ENCODE assay signal across 1 cellular context in genomic region chr22:20959578-20960461, GRCh38.
TF ChIP-seq lines count a peak whose summit lies in the region.

No MANE protein-coding gene starts in this region.

TF ChIP-seq in K562, 482 proteins besides CTCF, POLR2A, EP300 and RAD21 (continued from another document and continues in another):
- TF ChIP-seq CBFB (CRISPR knock-in tag; IDR thresholded peaks at IDR 0.05) = 0 out of 2 replicates have a peak, but pooled peaks have one; percentile 44
- TF ChIP-seq RBM25 (IDR thresholded peaks at IDR 0.05; ENCODE audit: low read depth, low read length, severe bottlenecking) = peak; percentile 92
- TF ChIP-seq PHF20 (IDR thresholded peaks at IDR 0.05; ENCODE audit: partially characterized antibody) = peak; percentile 23
- no peak for TF ChIP-seq ZNF77 (CRISPR knock-in tag; IDR thresholded peaks at IDR 0.05)
- 0 out of 2 replicates have a peak, but pooled peaks have one; percentile 26 for TF ChIP-seq IRF2 (CRISPR knock-in tag; IDR thresholded peaks at IDR 0.05)
- no peak for TF ChIP-seq PCBP2 (IDR thresholded peaks at IDR 0.05; ENCODE audit: low read depth, low read length, poor library complexity, severe bottlenecking)
- no peak for TF ChIP-seq ARID4B (CRISPR knock-in tag; IDR thresholded peaks at IDR 0.05)
- peak; percentile 54; the same call in 1 of the 2 replicates for TF ChIP-seq SMARCA5 (IDR thresholded peaks at IDR 0.05)
- TF ChIP-seq ID3 (CRISPR knock-in tag; IDR thresholded peaks at IDR 0.05) = no peak
- no peak; the same call in 1 of the 2 replicates for TF ChIP-seq ID3 (tag; IDR thresholded peaks at IDR 0.05)
- 0 out of 2 replicates have a peak, but pooled peaks have one; percentile 55 for TF ChIP-seq MIER1 (IDR thresholded peaks at IDR 0.05; ENCODE audit: low read depth)
- TF ChIP-seq SRSF1 (IDR thresholded peaks at IDR 0.05; ENCODE audit: low read depth, low read length) = no peak
- TF ChIP-seq GTF2F1 (IDR thresholded peaks at IDR 0.05; ENCODE audit: low read depth, low read length) = no peak
- no peak for TF ChIP-seq GATAD2B (IDR thresholded peaks at IDR 0.05; ENCODE audit: borderline replicate concordance)
- peak; percentile 72 for TF ChIP-seq ADNP (tag; IDR thresholded peaks at IDR 0.05)
- no peak for TF ChIP-seq ZNF57 (CRISPR knock-in tag; IDR thresholded peaks at IDR 0.05)
- TF ChIP-seq REST (CRISPR knock-in tag; IDR thresholded peaks at IDR 0.05; ENCODE audit: low read depth) = no peak
- no peak for TF ChIP-seq ILK (tag; IDR thresholded peaks at IDR 0.05; ENCODE audit: borderline replicate concordance, low read depth)
- no peak for TF ChIP-seq MCM7 (IDR thresholded peaks at IDR 0.05)
- TF ChIP-seq CBX2 (IDR thresholded peaks at IDR 0.05; ENCODE audit: insufficient read depth, low read length, poor library complexity, severe bottlenecking) = no peak
- no peak for TF ChIP-seq KDM1A (IDR thresholded peaks at IDR 0.05)
- no peak for TF ChIP-seq ZNF79 (CRISPR knock-in tag; IDR thresholded peaks at IDR 0.05; ENCODE audit: low read depth)
- peak; percentile 55; the same call in 1 of the 2 replicates for TF ChIP-seq LARP7 (IDR thresholded peaks at IDR 0.05)
- no peak for TF ChIP-seq HMGN3 (IDR thresholded peaks at IDR 0.05; ENCODE audit: borderline replicate concordance, extremely low read depth, insufficient read length, low read depth, low read length)
- TF ChIP-seq NEUROD1 (IDR thresholded peaks at IDR 0.05; ENCODE audit: borderline replicate concordance, low read depth, low read length, partially characterized antibody) = peak; percentile 15
- 0 out of 2 replicates have a peak, but pooled peaks have one; percentile 42 for TF ChIP-seq FOXP4 (CRISPR knock-in tag; IDR thresholded peaks at IDR 0.05; ENCODE audit: borderline replicate concordance)
- no peak for TF ChIP-seq TAF7 (tag; IDR thresholded peaks at IDR 0.05)
- TF ChIP-seq CHD7 (IDR thresholded peaks at IDR 0.05; ENCODE audit: low read depth, low read length) = no peak
- TF ChIP-seq SMC3 (conservative IDR thresholded peaks at IDR 0.05; ENCODE audit: insufficient read depth, low read depth, low read length) = no peak
- no peak for TF ChIP-seq MBD1 (CRISPR knock-in tag; IDR thresholded peaks at IDR 0.05)
- no peak for TF ChIP-seq IRF9 (tag; IDR thresholded peaks at IDR 0.05)
- no peak for TF ChIP-seq ZNF695 (CRISPR knock-in tag; IDR thresholded peaks at IDR 0.05)
- peak in 1 of 2 experiments; percentile 41; a peak in 1 of 4 replicates for TF ChIP-seq TRIM24 (IDR thresholded peaks at IDR 0.05)
